1 cellular context compared by ENCODE assay signal in the genomic region with DNA sequence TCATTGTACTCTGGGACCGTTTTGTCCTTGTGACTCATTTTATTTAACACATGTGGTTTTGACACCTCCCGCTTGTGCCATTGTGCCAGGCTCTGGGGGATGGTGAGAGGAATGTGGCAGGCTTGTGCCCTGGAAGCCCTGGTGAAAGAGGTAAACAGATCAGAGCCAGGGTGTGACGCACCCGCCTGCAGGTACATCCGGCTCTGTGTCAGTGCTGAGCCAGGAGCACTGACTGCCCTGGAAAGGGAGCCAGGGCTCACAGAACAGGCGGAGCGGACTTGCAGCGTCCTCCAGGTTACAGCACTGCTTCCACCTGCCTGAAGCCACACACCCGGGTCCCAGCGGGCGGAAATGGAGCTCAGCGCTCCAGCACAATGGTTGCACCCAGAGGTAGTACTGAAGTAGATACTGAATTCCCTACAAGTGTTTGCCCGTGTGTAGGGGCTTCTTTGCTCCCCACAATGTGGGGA.
TF ChIP-seq lines count a peak whose summit lies in the region.

No MANE protein-coding gene starts in this region.

TF ChIP-seq in GM23338, 12 proteins besides CTCF, POLR2A, EP300 and RAD21:
- TF ChIP-seq, protein P1, sequence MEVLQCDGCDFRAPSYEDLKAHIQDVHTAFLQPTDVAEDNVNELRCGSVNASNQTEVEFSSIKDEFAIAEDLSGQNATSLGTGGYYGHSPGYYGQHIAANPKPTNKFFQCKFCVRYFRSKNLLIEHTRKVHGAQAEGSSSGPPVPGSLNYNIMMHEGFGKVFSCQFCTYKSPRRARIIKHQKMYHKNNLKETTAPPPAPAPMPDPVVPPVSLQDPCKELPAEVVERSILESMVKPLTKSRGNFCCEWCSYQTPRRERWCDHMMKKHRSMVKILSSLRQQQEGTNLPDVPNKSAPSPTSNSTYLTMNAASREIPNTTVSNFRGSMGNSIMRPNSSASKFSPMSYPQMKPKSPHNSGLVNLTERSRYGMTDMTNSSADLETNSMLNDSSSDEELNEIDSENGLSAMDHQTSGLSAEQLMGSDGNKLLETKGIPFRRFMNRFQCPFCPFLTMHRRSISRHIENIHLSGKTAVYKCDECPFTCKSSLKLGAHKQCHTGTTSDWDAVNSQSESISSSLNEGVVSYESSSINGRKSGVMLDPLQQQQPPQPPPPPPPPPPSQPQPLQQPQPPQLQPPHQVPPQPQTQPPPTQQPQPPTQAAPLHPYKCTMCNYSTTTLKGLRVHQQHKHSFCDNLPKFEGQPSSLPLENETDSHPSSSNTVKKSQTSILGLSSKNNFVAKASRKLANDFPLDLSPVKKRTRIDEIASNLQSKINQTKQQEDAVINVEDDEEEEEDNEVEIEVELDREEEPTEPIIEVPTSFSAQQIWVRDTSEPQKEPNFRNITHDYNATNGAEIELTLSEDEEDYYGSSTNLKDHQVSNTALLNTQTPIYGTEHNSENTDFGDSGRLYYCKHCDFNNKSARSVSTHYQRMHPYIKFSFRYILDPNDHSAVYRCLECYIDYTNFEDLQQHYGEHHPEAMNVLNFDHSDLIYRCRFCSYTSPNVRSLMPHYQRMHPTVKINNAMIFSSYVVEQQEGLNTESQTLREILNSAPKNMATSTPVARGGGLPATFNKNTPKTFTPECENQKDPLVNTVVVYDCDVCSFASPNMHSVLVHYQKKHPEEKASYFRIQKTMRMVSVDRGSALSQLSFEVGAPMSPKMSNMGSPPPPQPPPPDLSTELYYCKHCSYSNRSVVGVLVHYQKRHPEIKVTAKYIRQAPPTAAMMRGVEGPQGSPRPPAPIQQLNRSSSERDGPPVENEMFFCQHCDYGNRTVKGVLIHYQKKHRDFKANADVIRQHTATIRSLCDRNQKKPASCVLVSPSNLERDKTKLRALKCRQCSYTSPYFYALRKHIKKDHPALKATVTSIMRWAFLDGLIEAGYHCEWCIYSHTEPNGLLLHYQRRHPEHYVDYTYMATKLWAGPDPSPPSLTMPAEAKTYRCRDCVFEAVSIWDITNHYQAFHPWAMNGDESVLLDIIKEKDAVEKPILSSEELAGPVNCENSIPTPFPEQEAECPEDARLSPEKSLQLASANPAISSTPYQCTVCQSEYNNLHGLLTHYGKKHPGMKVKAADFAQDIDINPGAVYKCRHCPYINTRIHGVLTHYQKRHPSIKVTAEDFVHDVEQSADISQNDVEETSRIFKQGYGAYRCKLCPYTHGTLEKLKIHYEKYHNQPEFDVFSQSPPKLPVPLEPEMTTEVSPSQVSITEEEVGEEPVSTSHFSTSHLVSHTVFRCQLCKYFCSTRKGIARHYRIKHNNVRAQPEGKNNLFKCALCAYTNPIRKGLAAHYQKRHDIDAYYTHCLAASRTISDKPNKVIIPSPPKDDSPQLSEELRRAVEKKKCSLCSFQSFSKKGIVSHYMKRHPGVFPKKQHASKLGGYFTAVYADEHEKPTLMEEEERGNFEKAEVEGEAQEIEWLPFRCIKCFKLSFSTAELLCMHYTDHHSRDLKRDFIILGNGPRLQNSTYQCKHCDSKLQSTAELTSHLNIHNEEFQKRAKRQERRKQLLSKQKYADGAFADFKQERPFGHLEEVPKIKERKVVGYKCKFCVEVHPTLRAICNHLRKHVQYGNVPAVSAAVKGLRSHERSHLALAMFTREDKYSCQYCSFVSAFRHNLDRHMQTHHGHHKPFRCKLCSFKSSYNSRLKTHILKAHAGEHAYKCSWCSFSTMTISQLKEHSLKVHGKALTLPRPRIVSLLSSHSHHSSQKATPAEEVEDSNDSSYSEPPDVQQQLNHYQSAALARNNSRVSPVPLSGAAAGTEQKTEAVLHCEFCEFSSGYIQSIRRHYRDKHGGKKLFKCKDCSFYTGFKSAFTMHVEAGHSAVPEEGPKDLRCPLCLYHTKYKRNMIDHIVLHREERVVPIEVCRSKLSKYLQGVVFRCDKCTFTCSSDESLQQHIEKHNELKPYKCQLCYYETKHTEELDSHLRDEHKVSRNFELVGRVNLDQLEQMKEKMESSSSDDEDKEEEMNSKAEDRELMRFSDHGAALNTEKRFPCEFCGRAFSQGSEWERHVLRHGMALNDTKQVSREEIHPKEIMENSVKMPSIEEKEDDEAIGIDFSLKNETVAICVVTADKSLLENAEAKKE (CRISPR knock-in tag; IDR thresholded peaks at IDR 0.05) = no peak
- no peak for TF ChIP-seq POLR2AphosphoS5 (IDR thresholded peaks at IDR 0.05; ENCODE audit: low read depth)
- no peak for TF ChIP-seq NANOG (IDR thresholded peaks at IDR 0.05; ENCODE audit: borderline replicate concordance)
- TF ChIP-seq, protein P2, sequence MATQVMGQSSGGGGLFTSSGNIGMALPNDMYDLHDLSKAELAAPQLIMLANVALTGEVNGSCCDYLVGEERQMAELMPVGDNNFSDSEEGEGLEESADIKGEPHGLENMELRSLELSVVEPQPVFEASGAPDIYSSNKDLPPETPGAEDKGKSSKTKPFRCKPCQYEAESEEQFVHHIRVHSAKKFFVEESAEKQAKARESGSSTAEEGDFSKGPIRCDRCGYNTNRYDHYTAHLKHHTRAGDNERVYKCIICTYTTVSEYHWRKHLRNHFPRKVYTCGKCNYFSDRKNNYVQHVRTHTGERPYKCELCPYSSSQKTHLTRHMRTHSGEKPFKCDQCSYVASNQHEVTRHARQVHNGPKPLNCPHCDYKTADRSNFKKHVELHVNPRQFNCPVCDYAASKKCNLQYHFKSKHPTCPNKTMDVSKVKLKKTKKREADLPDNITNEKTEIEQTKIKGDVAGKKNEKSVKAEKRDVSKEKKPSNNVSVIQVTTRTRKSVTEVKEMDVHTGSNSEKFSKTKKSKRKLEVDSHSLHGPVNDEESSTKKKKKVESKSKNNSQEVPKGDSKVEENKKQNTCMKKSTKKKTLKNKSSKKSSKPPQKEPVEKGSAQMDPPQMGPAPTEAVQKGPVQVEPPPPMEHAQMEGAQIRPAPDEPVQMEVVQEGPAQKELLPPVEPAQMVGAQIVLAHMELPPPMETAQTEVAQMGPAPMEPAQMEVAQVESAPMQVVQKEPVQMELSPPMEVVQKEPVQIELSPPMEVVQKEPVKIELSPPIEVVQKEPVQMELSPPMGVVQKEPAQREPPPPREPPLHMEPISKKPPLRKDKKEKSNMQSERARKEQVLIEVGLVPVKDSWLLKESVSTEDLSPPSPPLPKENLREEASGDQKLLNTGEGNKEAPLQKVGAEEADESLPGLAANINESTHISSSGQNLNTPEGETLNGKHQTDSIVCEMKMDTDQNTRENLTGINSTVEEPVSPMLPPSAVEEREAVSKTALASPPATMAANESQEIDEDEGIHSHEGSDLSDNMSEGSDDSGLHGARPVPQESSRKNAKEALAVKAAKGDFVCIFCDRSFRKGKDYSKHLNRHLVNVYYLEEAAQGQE (IDR thresholded peaks at IDR 0.05; ENCODE audit: unreplicated experiment) = no peak
- no peak for TF ChIP-seq ZNF331 (CRISPR knock-in tag; IDR thresholded peaks at IDR 0.05; ENCODE audit: low read depth)
- TF ChIP-seq EZH2phosphoT487 (IDR thresholded peaks at IDR 0.05; ENCODE audit: unreplicated experiment) = no peak
- no peak for TF ChIP-seq CREB1 (CRISPR knock-in tag; IDR thresholded peaks at IDR 0.05; ENCODE audit: low read depth)
- no peak for TF ChIP-seq JUNB (IDR thresholded peaks at IDR 0.05; ENCODE audit: unreplicated experiment)
- TF ChIP-seq STAT1 (IDR thresholded peaks at IDR 0.05; ENCODE audit: unreplicated experiment) = no peak
- no peak for TF ChIP-seq EZH2 (IDR thresholded peaks at IDR 0.05; ENCODE audit: low read depth, unreplicated experiment)
- TF ChIP-seq, protein P3, sequence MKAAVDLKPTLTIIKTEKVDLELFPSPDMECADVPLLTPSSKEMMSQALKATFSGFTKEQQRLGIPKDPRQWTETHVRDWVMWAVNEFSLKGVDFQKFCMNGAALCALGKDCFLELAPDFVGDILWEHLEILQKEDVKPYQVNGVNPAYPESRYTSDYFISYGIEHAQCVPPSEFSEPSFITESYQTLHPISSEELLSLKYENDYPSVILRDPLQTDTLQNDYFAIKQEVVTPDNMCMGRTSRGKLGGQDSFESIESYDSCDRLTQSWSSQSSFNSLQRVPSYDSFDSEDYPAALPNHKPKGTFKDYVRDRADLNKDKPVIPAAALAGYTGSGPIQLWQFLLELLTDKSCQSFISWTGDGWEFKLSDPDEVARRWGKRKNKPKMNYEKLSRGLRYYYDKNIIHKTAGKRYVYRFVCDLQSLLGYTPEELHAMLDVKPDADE (IDR thresholded peaks at IDR 0.05) = no peak
- TF ChIP-seq ZNF114 (CRISPR knock-in tag; IDR thresholded peaks at IDR 0.05) = no peak
